ENCODE assay signal across 10 cellular contexts in genomic region chr19:40800997-40801377, GRCh38. TPM values are rescaled to one million over a fixed set of nuclear protein-coding genes. Genes with fewer than 3 reads are reported as not detected.
DNase-seq lines count a peak whose midpoint lies in the region; ATAC-seq and TF ChIP-seq lines count a peak whose summit lies in the region.
"Had no signal": no experiment of that assay in that cellular context is flagged by ENCODE, and none has a peak within 500 bp of the region (broad histone marks: within the 10 kb centered on the region; RNA-seq: fewer than 3 reads in every experiment).

No MANE protein-coding gene starts in this region.

- H3K27me3 ChIP-seq in left ventricle myocardium inferior (ENCODE audit: low read depth) (no peaks in the 10 kb centered on the region), brain microvascular endothelial cell (replicated peaks) (no peaks in the 10 kb centered on the region), muscle layer of colon (ENCODE audit: control insufficient read depth in 1 of 2, insufficient read depth in 2 of 2, low read length in 2 of 2) (no peaks in the 10 kb centered on the region), uterus (no peaks in the 10 kb centered on the region)

- H3K4me1 ChIP-seq in left ventricle myocardium inferior, result peaks cover 75% of the 10 kb centered on the region
- H3K4me1 ChIP-seq in muscle layer of colon (ENCODE audit: insufficient read depth, low read length), result peaks cover 57% of the 10 kb centered on the region
- H3K4me1 ChIP-seq in uterus, result peaks cover 5 to 38% of the 10 kb centered on the region in 2 donors

- H3K36me3 ChIP-seq in left ventricle myocardium inferior, result peaks cover 19% of the 10 kb centered on the region
- H3K36me3 ChIP-seq in brain microvascular endothelial cell (replicated peaks), result peaks cover 29% of the 10 kb centered on the region
- H3K36me3 ChIP-seq in muscle layer of colon (ENCODE audit: insufficient read depth, low read length), result peaks cover 20% of the 10 kb centered on the region
- no peaks in the 10 kb centered on the region for H3K36me3 ChIP-seq in uterus

- intact Hi-C loops in left ventricle myocardium inferior (cut with micrococcal nuclease) (no loop called here), left ventricle myocardium superior (cut with micrococcal nuclease) (no loop called here), uterus (cut with DNase I; ENCODE audit: low total_unique reads) (no loop called here)

- TF ChIP-seq POLR2A in uterus (IDR thresholded peaks at IDR 0.05), result no peak

- TF ChIP-seq CTCF in left ventricle myocardium inferior (IDR thresholded peaks at IDR 0.05; ENCODE audit: borderline replicate concordance) (no peak), brain microvascular endothelial cell (IDR thresholded peaks at IDR 0.05; ENCODE audit: low read depth, low read length, missing control alignments) (no peak), uterus (IDR thresholded peaks at IDR 0.05) (no peak)

- no peak overlapping the region for H3K9ac ChIP-seq in muscle layer of colon (ENCODE audit: low read length)

- H3K27ac ChIP-seq in left ventricle myocardium inferior (replicated peaks) (peak overlapping the region; percentile 99), brain microvascular endothelial cell (no peak overlapping the region), muscle layer of colon (ENCODE audit: low read depth, low read length) (peak overlapping the region; percentile 90), uterus (peak overlapping the region; percentile 94 to 97)

- in situ Hi-C loops in brain microvascular endothelial cell (cut with HindIII; ENCODE audit: low pct_ligation_motif_present, low sequenced_read_pairs), result no loop called here

- DNase-seq in left ventricle myocardium inferior, result no peak
- DNase-seq in left ventricle myocardium superior, result no peak
- no peak for DNase-seq in brain microvascular endothelial cell
- DNase-seq in uterus, result no peak
- DNase-seq: NCI-H1417 treated with DMSO at 0.1 percent for 48 hours had no signal

- peak overlapping the region; percentile 97 for H3K4me3 ChIP-seq in left ventricle myocardium inferior
- H3K4me3 ChIP-seq in brain microvascular endothelial cell (ENCODE audit: low read depth, low read length), result peak overlapping the region; percentile 22
- peak overlapping the region in 1 of 2 donors; percentile 63 for H3K4me3 ChIP-seq in muscle layer of colon (ENCODE audit: low read depth in 1 of 2, low read length in 2 of 2)
- peak overlapping the region in 1 of 2 donors; percentile 82 for H3K4me3 ChIP-seq in uterus

- ATAC-seq in left ventricle myocardium superior (no peak), HG02884 (IDR thresholded peaks at IDR 0.05; ENCODE audit: unreplicated experiment) (no peak), GM19463 (IDR thresholded peaks at IDR 0.05; ENCODE audit: unreplicated experiment) (no peak), HG03175 (IDR thresholded peaks at IDR 0.05; ENCODE audit: unreplicated experiment) (no peak)

- H3K9me3 ChIP-seq in left ventricle myocardium inferior (replicated peaks), result no peaks in the 10 kb centered on the region
- no peaks in the 10 kb centered on the region for H3K9me3 ChIP-seq in muscle layer of colon (ENCODE audit: low read length)
- H3K9me3 ChIP-seq in uterus, result no peaks in the 10 kb centered on the region

RNA-seq across cellular contexts. Expression of gene EGLN2, which starts 2.0 kb away (rescaled TPM):
- total RNA-seq in left ventricle myocardium inferior (47.8 TPM), left ventricle myocardium superior (65.5 TPM), uterus (100 to 1,000 TPM in 1 of 4 donors, 10 to 100 TPM in 3; 33.2 to 164 (median 78.1) TPM)

RNA-seq across cellular contexts. Expression of gene RAB4B, which starts 22.9 kb away (rescaled TPM):
- total RNA-seq in left ventricle myocardium inferior (13.5 TPM), left ventricle myocardium superior (10.1 TPM), uterus (10 to 100 TPM in 3 of 4 donors, 1 to 10 TPM in 1; 7.4 to 26.3 (median 18.1) TPM)

RNA-seq across cellular contexts. Expression of gene MIA, which starts 25.7 kb away (rescaled TPM):
- not detected for total RNA-seq in left ventricle myocardium inferior
- 1.1 TPM for total RNA-seq in left ventricle myocardium superior
- total RNA-seq in uterus, result 1 to 10 TPM in 1 of 4 donors, not detected in 3; 2.8 TPM
- total RNA-seq: Daoy had no signal

RNA-seq across cellular contexts. Expression of gene CYP2A6, which starts 49.3 kb away (rescaled TPM):
- total RNA-seq in left ventricle myocardium inferior (not detected), left ventricle myocardium superior (not detected), uterus (under 1 TPM in 1 of 4 donors, not detected in 3; 0.64 TPM)
- total RNA-seq: Daoy had no signal

RNA-seq across cellular contexts. Expression of gene SNRPA, which starts 50.0 kb away (rescaled TPM):
- total RNA-seq in left ventricle myocardium inferior, result 27.9 TPM
- total RNA-seq in left ventricle myocardium superior, result 41.6 TPM
- 10 to 100 TPM; 12.8 to 70.2 (median 19.0) TPM for total RNA-seq in uterus
